ENCODE assay signal across 27 cellular contexts in the genomic region with DNA sequence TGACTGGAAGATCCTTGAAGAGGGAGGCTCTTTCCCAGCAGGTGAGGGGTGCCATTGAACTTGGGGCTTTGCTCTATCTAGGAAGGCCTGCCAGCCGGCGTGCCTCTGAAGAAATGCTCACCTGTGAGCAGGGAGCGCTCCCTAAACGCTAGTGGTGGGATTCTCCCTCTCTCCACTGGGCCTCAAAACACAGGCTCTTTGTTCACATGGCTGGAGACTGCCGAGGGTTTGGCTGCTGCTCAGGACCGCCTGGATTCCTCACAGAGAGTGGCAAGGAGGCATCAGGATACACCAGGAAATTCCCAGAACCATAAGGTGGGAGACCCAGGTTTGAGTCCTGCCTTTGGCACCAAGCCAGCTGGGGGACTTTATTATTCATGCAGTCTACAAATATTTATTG.
"Had no signal": no experiment of that assay in that cellular context is flagged by ENCODE, and none has a peak within 500 bp of the region (broad histone marks: within the 10 kb centered on the region; RNA-seq: fewer than 3 reads in every experiment).

No MANE protein-coding gene starts in this region.

- H2AFZ ChIP-seq: PC-9 had no signal

- H3K36me3 ChIP-seq: MG63, SJCRH30 had no signal

- H3K4me2 ChIP-seq: PC-9, SK-N-SH had no signal

- H3K27ac ChIP-seq: PC-9, RWPE1, SJCRH30 had no signal

- H3K4me3 ChIP-seq: MG63, PC-9, SJCRH30 had no signal

- ATAC-seq: Panc1, Right ventricle myocardium inferior had no signal

- DNase-seq: Kasumi-1, MG63, NCI-H1048, NCI-H1092 treated with DMSO at 0.1 percent for 48 hours, NCI-H1417 treated with DMSO at 0.1 percent for 48 hours, NCI-H1436 treated with DMSO at 0.1 percent for 48 hours, NCI-H1694 treated with DMSO at 0.1 percent for 48 hours, NCI-H187 treated with DMSO at 0.1 percent for 48 hours, NCI-H2029, NCI-H2081, NCI-H2171 treated with DMSO at 0.1 percent for 48 hours, NCI-H2227 treated with DMSO at 0.1 percent for 48 hours, NCI-H345, NCI-H446, NCI-H510A treated with DMSO at 0.1 percent for 48 hours, NCI-H524 treated with DMSO at 0.1 percent for 48 hours, NCI-H526 treated with DMSO at 0.1 percent for 48 hours, NCI-H774, PC-9, SHP77, SIG-M5, SJCRH30, SK-N-SH, SW 1271 had no signal

- H3K9me3 ChIP-seq: MG63, SK-N-SH had no signal

- H3K4me1 ChIP-seq: SJCRH30 had no signal

- H3K9ac ChIP-seq: SK-N-SH had no signal

- H3K27me3 ChIP-seq: MG63, SJCRH30 had no signal
